Comparison of ENCODE assay signal across 9 cellular contexts in genomic region chr6:111573892-111574800, GRCh38. TPM values are rescaled to one million over a fixed set of nuclear protein-coding genes. Genes with fewer than 3 reads are reported as not detected.
A peak's percentile ranks its signal among the peaks of the same experiment; 100 is the strongest.
DNase-seq lines count a peak whose midpoint lies in the region; ATAC-seq and TF ChIP-seq lines count a peak whose summit lies in the region.
"Had no signal": no experiment of that assay in that cellular context is flagged by ENCODE, and none has a peak within 500 bp of the region (broad histone marks: within the 10 kb centered on the region; RNA-seq: fewer than 3 reads in every experiment).

No MANE protein-coding gene starts in this region.

- TF ChIP-seq POLR2A in NB4 (IDR thresholded peaks at IDR 0.05; ENCODE audit: extremely low read depth, insufficient read length) = no peak

- DNase-seq in NB4 (ENCODE audit: low read depth) = peak; percentile 58
- DNase-seq in chondrocyte (ENCODE audit: low spot score) = no peak
- no peak for DNase-seq in naive B cell
- DNase-seq in GF-D8 (lab: John Stamatoyannopoulos, UW) = no peak
- DNase-seq: naive thymus-derived CD8-positive, alpha-beta T cell had no signal

- H3K4me2 ChIP-seq in BLaER1 = peak overlapping the region; percentile 63

- no peak overlapping the region for H3K9ac ChIP-seq in BLaER1

- no peak for ATAC-seq in naive B cell (ENCODE audit: low read depth in 2 of 2)
- ATAC-seq in HG03520 (IDR thresholded peaks at IDR 0.05; ENCODE audit: unreplicated experiment) = no peak
- no peak for ATAC-seq in HG03097 (IDR thresholded peaks at IDR 0.05; ENCODE audit: low FRiP score, unreplicated experiment)
- no peak for ATAC-seq in HG03045 (IDR thresholded peaks at IDR 0.05; ENCODE audit: unreplicated experiment)
- ATAC-seq: naive thymus-derived CD8-positive, alpha-beta T cell had no signal

- peaks cover 83% of the 10 kb centered on the region for H3K4me1 ChIP-seq in BLaER1

- H3K27me3 Mint-ChIP-seq in chondrocyte (ENCODE audit: low read depth) = no peaks in the 10 kb centered on the region
- no peaks in the 10 kb centered on the region for H3K27me3 Mint-ChIP-seq in naive B cell
- H3K27me3 Mint-ChIP-seq: naive thymus-derived CD8-positive, alpha-beta T cell had no signal

- H3K36me3 Mint-ChIP-seq in chondrocyte (ENCODE audit: low read depth) = peaks cover 33% of the 10 kb centered on the region
- peaks cover 0 to 12% of the 10 kb centered on the region in 2 donors for H3K36me3 Mint-ChIP-seq in naive B cell

- H3K36me3 ChIP-seq in BLaER1 = peaks cover 81% of the 10 kb centered on the region

- no peaks in the 10 kb centered on the region for H4K20me1 ChIP-seq in BLaER1

- H3K27ac Mint-ChIP-seq in chondrocyte (ENCODE audit: unreplicated experiment) = peak overlapping the region; percentile 94
- H3K27ac Mint-ChIP-seq in naive B cell = peak overlapping the region in 5 of 6 donors; percentile 40 to 97 (median 95)

- H3K9me3 Mint-ChIP-seq in chondrocyte (ENCODE audit: low read depth) = no peaks in the 10 kb centered on the region
- peaks cover 0 to 3% (median 0%) of the 10 kb centered on the region in 7 donors for H3K9me3 Mint-ChIP-seq in naive B cell
- H3K9me3 Mint-ChIP-seq: naive thymus-derived CD8-positive, alpha-beta T cell had no signal

- H3K9me3 ChIP-seq in BLaER1 = no peaks in the 10 kb centered on the region

- TF ChIP-seq CTCF in NB4 (IDR thresholded peaks at IDR 0.05; ENCODE audit: low read depth, low read length) (no peak), chondrocyte (IDR thresholded peaks at IDR 0.05) (no peak)

- H3K4me3 Mint-ChIP-seq in chondrocyte (ENCODE audit: unreplicated experiment) = no peak overlapping the region
- peak overlapping the region in 1 of 8 donors; percentile 7 for H3K4me3 Mint-ChIP-seq in naive B cell
- H3K4me3 Mint-ChIP-seq: naive thymus-derived CD8-positive, alpha-beta T cell had no signal

- H3K27ac ChIP-seq in BLaER1 = peak overlapping the region; percentile 73

- H3K4me1 Mint-ChIP-seq in chondrocyte (ENCODE audit: low read depth) = peaks cover 54% of the 10 kb centered on the region
- peaks cover 10 to 19% (median 16%) of the 10 kb centered on the region in 3 donors for H3K4me1 Mint-ChIP-seq in naive B cell

- no peak overlapping the region for H3K4me3 ChIP-seq in BLaER1
- no peak overlapping the region for H3K4me3 ChIP-seq in NB4 (ENCODE audit: low read depth, low read length)

- H3K27me3 ChIP-seq in BLaER1 = no peaks in the 10 kb centered on the region

RNA-seq across cellular contexts. Expression of gene TRAF3IP2, which starts 31.5 kb away (rescaled TPM):
- total RNA-seq in chondrocyte = 29.3 to 51.5 TPM (median 29.9 TPM) in 3 replicates
- polyA plus RNA-seq in naive B cell (ENCODE audit: low read depth in 6 of 6) = 10 to 100 TPM; 11.2 to 23.5 (median 19.0) TPM
